In genomic region chr17:80632046-80632581, GRCh38 we compare ENCODE assay signal across 17 cellular contexts.
DNase-seq lines count a peak whose midpoint lies in the region; ATAC-seq and TF ChIP-seq lines count a peak whose summit lies in the region.
"Had no signal": no experiment of that assay in that cellular context is flagged by ENCODE, and none has a peak within 500 bp of the region (broad histone marks: within the 10 kb centered on the region; RNA-seq: fewer than 3 reads in every experiment).

No MANE protein-coding gene starts in this region.

- peak overlapping the region; percentile 28 for H3K27ac ChIP-seq in HUES48 (ENCODE audit: low read depth, low read length)
- H3K27ac ChIP-seq: SJSA1 had no signal

- TF ChIP-seq CTCF in osteocyte (IDR thresholded peaks at IDR 0.05): no peak

- H3K9me3 Mint-ChIP-seq in osteocyte (ENCODE audit: unreplicated experiment): no peaks in the 10 kb centered on the region
- H3K9me3 Mint-ChIP-seq: memory B cell; T-helper 2 cell treated with Interferon-gamma antibody and Interleukin-4, amounts not matched to agents 5 μg/mL and 100 μg/mL, for 36 hours had no signal

- H3K36me3 Mint-ChIP-seq in osteocyte (ENCODE audit: unreplicated experiment): peaks cover 4% of the 10 kb centered on the region

- H3K9me3 ChIP-seq in HUES48 (ENCODE audit: control insufficient read depth, insufficient read depth, low read length): no peaks in the 10 kb centered on the region
- H3K9me3 ChIP-seq: SJSA1 had no signal

- H3K4me1 ChIP-seq in HUES48 (ENCODE audit: control insufficient read depth, insufficient read depth, low read length): no peaks in the 10 kb centered on the region
- H3K4me1 ChIP-seq: SJSA1 had no signal

- ATAC-seq in GM18873 (IDR thresholded peaks at IDR 0.05; ENCODE audit: low FRiP score, unreplicated experiment): no peak
- no peak for ATAC-seq in GM19351 (IDR thresholded peaks at IDR 0.05; ENCODE audit: unreplicated experiment)
- ATAC-seq: activated CD4-positive, CD25-positive, alpha-beta regulatory T cell treated with anti-CD3 and anti-CD28 coated beads, Interleukin-2, amount 50 U/mL, for 24 hours had no signal

- no peak overlapping the region for H3K4me3 Mint-ChIP-seq in osteocyte (ENCODE audit: unreplicated experiment)
- H3K4me3 Mint-ChIP-seq: memory B cell; T-helper 2 cell treated with Interferon-gamma antibody and Interleukin-4, amounts not matched to agents 5 μg/mL and 100 μg/mL, for 36 hours had no signal

- peak overlapping the region; percentile 28 for H3K27ac Mint-ChIP-seq in osteocyte (ENCODE audit: unreplicated experiment)
- H3K27ac Mint-ChIP-seq: memory B cell; T-helper 2 cell treated with Interferon-gamma antibody and Interleukin-4, amounts not matched to agents 5 μg/mL and 100 μg/mL, for 36 hours had no signal

- H3K9ac ChIP-seq in HUES48 (ENCODE audit: low read depth, low read length): no peak overlapping the region

- no peak overlapping the region for H3K4me3 ChIP-seq in HUES48 (ENCODE audit: low read depth, low read length)
- H3K4me3 ChIP-seq: SJSA1 had no signal

- no peaks in the 10 kb centered on the region for H3K27me3 Mint-ChIP-seq in osteocyte (ENCODE audit: unreplicated experiment)
- H3K27me3 Mint-ChIP-seq: memory B cell had no signal

- no peaks in the 10 kb centered on the region for H3K36me3 ChIP-seq in HUES48 (ENCODE audit: control insufficient read depth, insufficient read depth, low read length)

- no peaks in the 10 kb centered on the region for H3K4me1 Mint-ChIP-seq in osteocyte (ENCODE audit: unreplicated experiment)

- H3K27me3 ChIP-seq in HUES48 (ENCODE audit: control insufficient read depth, insufficient read depth, low read length): no peaks in the 10 kb centered on the region
- H3K27me3 ChIP-seq: SJSA1 had no signal

- peak; percentile 54 for DNase-seq in AG20443 (ENCODE audit: low spot score)
- peak; percentile 24 for DNase-seq in fibroblast of gingiva (ENCODE audit: low read depth)
- no peak for DNase-seq in osteocyte (ENCODE audit: extremely low spot score, unreplicated experiment)
- no peak for DNase-seq in kidney glomerular epithelial cell (lab: John Stamatoyannopoulos, UW)
- DNase-seq: activated effector memory CD4-positive, alpha-beta T cell treated with Interleukin-2 at 50 U/mL for 16 hours; amygdala; caudate nucleus; kidney; NCI-H774; stimulated activated naive CD4-positive, alpha-beta T cell had no signal

Comparison
In these comparisons a context has a peak if more than half of its experiments do, and no peak if none do; other contexts are left out.
1. DNase-seq: peak in AG20443 (single experiment) and fibroblast of gingiva (single experiment); none in osteocyte (single experiment) and kidney glomerular epithelial cell (single experiment).